In the genomic region with DNA sequence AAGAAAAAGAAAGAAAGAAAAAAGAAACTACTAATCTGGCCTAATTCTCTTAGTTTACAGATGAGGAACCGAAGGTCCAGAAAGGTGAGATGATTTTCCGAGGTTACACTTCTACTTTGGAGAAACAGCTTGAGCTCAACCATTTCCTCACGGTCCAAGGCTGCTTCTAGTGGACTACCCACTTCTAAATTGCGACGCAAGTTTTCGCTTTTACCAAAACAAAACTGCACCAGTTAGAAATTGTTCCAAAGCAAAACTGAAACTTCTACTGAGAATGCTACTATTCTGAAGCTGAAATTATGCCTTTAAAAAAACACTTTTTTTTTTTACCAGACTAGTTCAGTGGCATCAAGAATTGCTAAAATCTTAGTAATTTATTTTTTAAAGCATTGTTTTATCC, we compare ENCODE assay signal across 1 cellular context.
TF ChIP-seq lines count a peak whose summit lies in the region.

No MANE protein-coding gene starts in this region.

TF ChIP-seq in liver, 16 proteins besides CTCF, POLR2A, EP300 and RAD21 (continued from another document):
- TF ChIP-seq, protein P1, sequence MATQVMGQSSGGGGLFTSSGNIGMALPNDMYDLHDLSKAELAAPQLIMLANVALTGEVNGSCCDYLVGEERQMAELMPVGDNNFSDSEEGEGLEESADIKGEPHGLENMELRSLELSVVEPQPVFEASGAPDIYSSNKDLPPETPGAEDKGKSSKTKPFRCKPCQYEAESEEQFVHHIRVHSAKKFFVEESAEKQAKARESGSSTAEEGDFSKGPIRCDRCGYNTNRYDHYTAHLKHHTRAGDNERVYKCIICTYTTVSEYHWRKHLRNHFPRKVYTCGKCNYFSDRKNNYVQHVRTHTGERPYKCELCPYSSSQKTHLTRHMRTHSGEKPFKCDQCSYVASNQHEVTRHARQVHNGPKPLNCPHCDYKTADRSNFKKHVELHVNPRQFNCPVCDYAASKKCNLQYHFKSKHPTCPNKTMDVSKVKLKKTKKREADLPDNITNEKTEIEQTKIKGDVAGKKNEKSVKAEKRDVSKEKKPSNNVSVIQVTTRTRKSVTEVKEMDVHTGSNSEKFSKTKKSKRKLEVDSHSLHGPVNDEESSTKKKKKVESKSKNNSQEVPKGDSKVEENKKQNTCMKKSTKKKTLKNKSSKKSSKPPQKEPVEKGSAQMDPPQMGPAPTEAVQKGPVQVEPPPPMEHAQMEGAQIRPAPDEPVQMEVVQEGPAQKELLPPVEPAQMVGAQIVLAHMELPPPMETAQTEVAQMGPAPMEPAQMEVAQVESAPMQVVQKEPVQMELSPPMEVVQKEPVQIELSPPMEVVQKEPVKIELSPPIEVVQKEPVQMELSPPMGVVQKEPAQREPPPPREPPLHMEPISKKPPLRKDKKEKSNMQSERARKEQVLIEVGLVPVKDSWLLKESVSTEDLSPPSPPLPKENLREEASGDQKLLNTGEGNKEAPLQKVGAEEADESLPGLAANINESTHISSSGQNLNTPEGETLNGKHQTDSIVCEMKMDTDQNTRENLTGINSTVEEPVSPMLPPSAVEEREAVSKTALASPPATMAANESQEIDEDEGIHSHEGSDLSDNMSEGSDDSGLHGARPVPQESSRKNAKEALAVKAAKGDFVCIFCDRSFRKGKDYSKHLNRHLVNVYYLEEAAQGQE (IDR thresholded peaks at IDR 0.05), result no peak
- TF ChIP-seq HNF4A (conservative IDR thresholded peaks at IDR 0.05), result peak in 1 of 2 donors; percentile 22
